In genomic region chr2:62146790-62147189, GRCh38 we compare ENCODE assay signal across 8 cellular contexts. TPM values are rescaled to one million over a fixed set of nuclear protein-coding genes. Genes with fewer than 3 reads are reported as not detected.
DNase-seq lines count a peak whose midpoint lies in the region; ATAC-seq and TF ChIP-seq lines count a peak whose summit lies in the region.
"Not testable (repeated sequence)": the region's sequence is repeated elsewhere in the genome, so short reads cannot be mapped to it uniquely, and the experiment has no call there.

No MANE protein-coding gene starts in this region.

- not testable (repeated sequence) for H3K9me3 ChIP-seq in CD8-positive, alpha-beta T cell (ENCODE audit: low read length); Peyer's patch; naive thymus-derived CD4-positive, alpha-beta T cell (ENCODE audit: control insufficient read depth in 2 of 3, low read length in 3 of 3)

- CTCF ChIA-PET in CD8-positive, alpha-beta T cell (lab: Charles Lee): interaction anchor here (1.2 kb wide), 1 partner anchor 193 kb away, joined by 4 read pairs; no protein-coding TSS in a partner anchor
- CTCF ChIA-PET in naive thymus-derived CD4-positive, alpha-beta T cell (lab: Charles Lee): not testable (repeated sequence)

- POLR2A ChIA-PET in CD8-positive, alpha-beta T cell (lab: Charles Lee); naive thymus-derived CD4-positive, alpha-beta T cell (lab: Charles Lee): not testable (repeated sequence)

- H3K36me3 Mint-ChIP-seq in CD8-positive, alpha-beta T cell; activated CD4-positive, alpha-beta T cell treated with anti-CD3 and anti-CD28 coated beads, Interleukin-2, amount 10 ng/mL, durations not matched to agents 24 days and 14 days (ENCODE audit: low read depth); activated naive CD8-positive, alpha-beta T cell treated with anti-CD3 and anti-CD28 coated beads, Interleukin-2, amount 50 U/mL, for 24 hours (ENCODE audit: low read depth): not testable (repeated sequence)
- H3K36me3 Mint-ChIP-seq in naive thymus-derived CD4-positive, alpha-beta T cell: peaks cover 0 to 12% (median 9%) of the 10 kb centered on the region in 5 donors

- peak overlapping the region; percentile 32 for H3K27ac Mint-ChIP-seq in CD8-positive, alpha-beta T cell
- not testable (repeated sequence) for H3K27ac Mint-ChIP-seq in activated CD4-positive, alpha-beta T cell treated with anti-CD3 and anti-CD28 coated beads, Interleukin-2, amount 10 ng/mL, durations not matched to agents 24 days and 14 days
- H3K27ac Mint-ChIP-seq in activated naive CD8-positive, alpha-beta T cell treated with anti-CD3 and anti-CD28 coated beads, Interleukin-2, amount 50 U/mL, for 24 hours: peak overlapping the region; percentile 34
- H3K27ac Mint-ChIP-seq in naive thymus-derived CD4-positive, alpha-beta T cell: peak overlapping the region in 4 of 9 donors; percentile 51 to 83 (median 72)

- H3K27me3 ChIP-seq in CD8-positive, alpha-beta T cell (ENCODE audit: insufficient read depth, low read length); Peyer's patch; naive thymus-derived CD4-positive, alpha-beta T cell (ENCODE audit: control insufficient read depth in 2 of 2, insufficient read depth in 2 of 2, low read length in 2 of 2): not testable (repeated sequence)

- H3K36me3 ChIP-seq in CD8-positive, alpha-beta T cell (ENCODE audit: insufficient read depth, low read length); Peyer's patch; naive thymus-derived CD4-positive, alpha-beta T cell (ENCODE audit: control insufficient read depth in 2 of 3, insufficient read depth in 3 of 3, low read length in 3 of 3): not testable (repeated sequence)

- not testable (repeated sequence) for H3K4me3 Mint-ChIP-seq in CD8-positive, alpha-beta T cell; activated CD4-positive, alpha-beta T cell treated with anti-CD3 and anti-CD28 coated beads, Interleukin-2, amount 10 ng/mL, durations not matched to agents 24 days and 14 days; activated naive CD8-positive, alpha-beta T cell treated with anti-CD3 and anti-CD28 coated beads, Interleukin-2, amount 50 U/mL, for 24 hours
- peak overlapping the region in 5 of 10 donors; percentile 49 to 71 (median 60) for H3K4me3 Mint-ChIP-seq in naive thymus-derived CD4-positive, alpha-beta T cell

- not testable (repeated sequence) for ATAC-seq in CD8-positive, alpha-beta T cell; activated naive CD8-positive, alpha-beta T cell treated with anti-CD3 and anti-CD28 coated beads, Interleukin-2, amount 50 U/mL, for 24 hours; naive thymus-derived CD4-positive, alpha-beta T cell; stimulated activated naive CD8-positive, alpha-beta T cell treated with anti-CD3 and anti-CD28 coated beads, Interleukin-15, Interleukin-2, amounts not matched to agents 100 U/mL and 50 U/mL, for 24 hours

- not testable (repeated sequence) for H3K27me3 Mint-ChIP-seq in CD8-positive, alpha-beta T cell (ENCODE audit: low read depth); activated CD4-positive, alpha-beta T cell treated with anti-CD3 and anti-CD28 coated beads, Interleukin-2, amount 10 ng/mL, durations not matched to agents 24 days and 14 days; activated naive CD8-positive, alpha-beta T cell treated with anti-CD3 and anti-CD28 coated beads, Interleukin-2, amount 50 U/mL, for 24 hours; naive thymus-derived CD4-positive, alpha-beta T cell

- peaks cover 14% of the 10 kb centered on the region for H3K4me1 Mint-ChIP-seq in CD8-positive, alpha-beta T cell (ENCODE audit: low read depth)
- peaks cover 11% of the 10 kb centered on the region for H3K4me1 Mint-ChIP-seq in activated CD4-positive, alpha-beta T cell treated with anti-CD3 and anti-CD28 coated beads, Interleukin-2, amount 10 ng/mL, durations not matched to agents 24 days and 14 days
- H3K4me1 Mint-ChIP-seq in activated naive CD8-positive, alpha-beta T cell treated with anti-CD3 and anti-CD28 coated beads, Interleukin-2, amount 50 U/mL, for 24 hours: peaks cover 21% of the 10 kb centered on the region
- peaks cover 2 to 12% (median 6%) of the 10 kb centered on the region in 7 donors for H3K4me1 Mint-ChIP-seq in naive thymus-derived CD4-positive, alpha-beta T cell

- DNase-seq in CD8-positive, alpha-beta T cell: peak in 5 of 7 experiments; percentile 8 to 66 (median 39)
- peak in 2 of 3 donors; percentile 33 to 56 for DNase-seq in Peyer's patch
- DNase-seq in activated CD4-positive, alpha-beta T cell treated with anti-CD3 and anti-CD28 coated beads, Interleukin-2, amount 10 ng/mL, durations not matched to agents 24 days and 14 days: peak; percentile 80
- peak; percentile 17 for DNase-seq in activated CD8-positive, alpha-beta memory T cell treated with anti-CD3 and anti-CD28 coated beads, Interleukin-2, amount 50 U/mL, for 4 hours
- DNase-seq in activated effector memory CD4-positive, alpha-beta T cell treated with Interleukin-2 at 50 U/mL for 16 hours: peak; percentile 6
- peak; percentile 13 for DNase-seq in activated naive CD8-positive, alpha-beta T cell treated with anti-CD3 and anti-CD28 coated beads, Interleukin-2, amount 50 U/mL, for 24 hours
- DNase-seq in naive thymus-derived CD4-positive, alpha-beta T cell: peak in 8 of 9 donors; percentile 7 to 72 (median 50)
- peak; percentile 7 for DNase-seq in stimulated activated naive CD8-positive, alpha-beta T cell treated with anti-CD3 and anti-CD28 coated beads, Interleukin-15, Interleukin-2, amounts not matched to agents 100 U/mL and 50 U/mL, for 24 hours

- TF ChIP-seq CTCF in CD8-positive, alpha-beta T cell (IDR thresholded peaks at IDR 0.05); Peyer's patch (IDR thresholded peaks at IDR 0.05): not testable (repeated sequence)

- intact Hi-C loops in CD8-positive, alpha-beta T cell (cut with DNase I, micrococcal nuclease); activated CD4-positive, alpha-beta T cell treated with anti-CD3 and anti-CD28 coated beads, Interleukin-2, amount 10 ng/mL, durations not matched to agents 24 days and 14 days (cut with micrococcal nuclease); naive thymus-derived CD4-positive, alpha-beta T cell (cut with micrococcal nuclease): not testable (repeated sequence)

- not testable (repeated sequence) for H3K27ac ChIP-seq in CD8-positive, alpha-beta T cell (ENCODE audit: low read depth, low read length); Peyer's patch; naive thymus-derived CD4-positive, alpha-beta T cell (ENCODE audit: low read depth, low read length)

- TF ChIP-seq POLR2A in Peyer's patch (IDR thresholded peaks at IDR 0.05): not testable (repeated sequence)

- not testable (repeated sequence) for H3K4me3 ChIP-seq in CD8-positive, alpha-beta T cell (ENCODE audit: low read depth, low read length); Peyer's patch; naive thymus-derived CD4-positive, alpha-beta T cell (ENCODE audit: low read length)

- H3K9me3 Mint-ChIP-seq in CD8-positive, alpha-beta T cell; activated CD4-positive, alpha-beta T cell treated with anti-CD3 and anti-CD28 coated beads, Interleukin-2, amount 10 ng/mL, durations not matched to agents 24 days and 14 days; activated naive CD8-positive, alpha-beta T cell treated with anti-CD3 and anti-CD28 coated beads, Interleukin-2, amount 50 U/mL, for 24 hours; naive thymus-derived CD4-positive, alpha-beta T cell: not testable (repeated sequence)

- H3K4me1 ChIP-seq in CD8-positive, alpha-beta T cell (ENCODE audit: insufficient read depth, low read length); Peyer's patch; naive thymus-derived CD4-positive, alpha-beta T cell (ENCODE audit: control insufficient read depth in 2 of 2, insufficient read depth in 2 of 2, low read length in 2 of 2): not testable (repeated sequence)

RNA-seq across cellular contexts. Expression of gene B3GNT2, which starts 49.1 kb away (rescaled TPM):
- 10 to 100 TPM; 74.1 to 77.9 TPM for total RNA-seq in CD8-positive, alpha-beta T cell
- total RNA-seq in Peyer's patch: 10 to 100 TPM in 3 of 4 donors, 1 to 10 TPM in 1; 5.8 to 25.6 (median 18.7) TPM
- 30.4 and 30.9 TPM in 2 replicates for total RNA-seq in activated CD4-positive, alpha-beta T cell treated with anti-CD3 and anti-CD28 coated beads, Interleukin-2, amount 10 ng/mL, durations not matched to agents 24 days and 14 days
- total RNA-seq in naive thymus-derived CD4-positive, alpha-beta T cell: 10 to 100 TPM; 16.9 to 37.0 (median 34.7) TPM
- polyA plus RNA-seq in naive thymus-derived CD4-positive, alpha-beta T cell: 10 to 100 TPM; 16.3 to 20.3 TPM

Comparison
In these comparisons a context has a peak if more than half of its experiments do, and no peak if none do; other contexts are left out.
1. DNase-seq: peak in every context shown above with its lines; median percentile 80 in activated CD4-positive, alpha-beta T cell treated with anti-CD3 and anti-CD28 coated beads, Interleukin-2, amount 10 ng/mL, durations not matched to agents 24 days and 14 days; 50 in naive thymus-derived CD4-positive, alpha-beta T cell; 44 in Peyer's patch; 39 in CD8-positive, alpha-beta T cell; 17 in activated CD8-positive, alpha-beta memory T cell treated with anti-CD3 and anti-CD28 coated beads, Interleukin-2, amount 50 U/mL, for 4 hours; 13 in activated naive CD8-positive, alpha-beta T cell treated with anti-CD3 and anti-CD28 coated beads, Interleukin-2, amount 50 U/mL, for 24 hours; 7 in stimulated activated naive CD8-positive, alpha-beta T cell treated with anti-CD3 and anti-CD28 coated beads, Interleukin-15, Interleukin-2, amounts not matched to agents 100 U/mL and 50 U/mL, for 24 hours; 6 in activated effector memory CD4-positive, alpha-beta T cell treated with Interleukin-2 at 50 U/mL for 16 hours.